In genomic region chr1:177944673-177945014, GRCh38 we compare ENCODE assay signal across 25 cellular contexts. TPM values are rescaled to one million over a fixed set of nuclear protein-coding genes. Genes with fewer than 3 reads are reported as not detected.
DNase-seq lines count a peak whose midpoint lies in the region; ATAC-seq, FAIRE-seq and TF ChIP-seq lines count a peak whose summit lies in the region.
"Had no signal": no experiment of that assay in that cellular context is flagged by ENCODE, and none has a peak within 500 bp of the region (broad histone marks: within the 10 kb centered on the region; RNA-seq: fewer than 3 reads in every experiment).

No MANE protein-coding gene starts in this region.

- no peak overlapping the region for H2BK5ac ChIP-seq in mesenchymal stem cell (ENCODE audit: low read depth, low read length, poor library complexity, severe bottlenecking)

- no peak overlapping the region for H3K14ac ChIP-seq in mesenchymal stem cell (ENCODE audit: low read length in 2 of 2)

- SMC1A ChIA-PET in GM12878 (lab: Charles Lee; ENCODE audit: uncharacterized antibody, unreplicated experiment): interaction anchor here (0.6 to 2.1 kb wide), 7 partner anchors 10 to 690 kb away, joined by 3 to 7 read pairs (median 3); no protein-coding TSS in a partner anchor

- no peak for TF ChIP-seq RAD21 in GM12878 (IDR thresholded peaks at IDR 0.05; ENCODE audit: insufficient read depth, low read depth, low read length)

- intact Hi-C loops in GM12878 (cut with micrococcal nuclease; ENCODE audit: unreplicated experiment) (loop anchor here (5.0 to 10.0 kb wide), 3 partner anchors 338 to 997 kb away; no protein-coding TSS in a partner anchor), ovary (cut with DNase I) (loop anchor here in 1 of 4 donors (5.0 kb wide), 1 partner anchor 1047 kb away; no protein-coding TSS in a partner anchor)

- H3K18ac ChIP-seq in mesenchymal stem cell (ENCODE audit: low read depth in 1 of 2, low read length in 2 of 2): no peak overlapping the region

- no peak overlapping the region for H2BK120ac ChIP-seq in mesenchymal stem cell (ENCODE audit: low read depth, low read length)

- H3K27ac ChIP-seq in GM12878 (ENCODE audit: control insufficient read depth, insufficient read depth) (no peak overlapping the region), ovary (peak overlapping the region in 1 of 2 donors; percentile 55), mesenchymal stem cell (ENCODE audit: low read length, poor library complexity, severe bottlenecking) (no peak overlapping the region)
- no peak overlapping the region for H3K27ac ChIP-seq in effector memory CD4-positive, alpha-beta T cell (ENCODE audit: insufficient read depth, low read length, poor library complexity, severe bottlenecking)
- H3K27ac ChIP-seq: PC-9, SJCRH30 had no signal

- BruUV-seq in GM12878 (replicated peaks; lab: Mats Ljungman, UMichigan): no TSS peak

- WGBS in GM12878 (ENCODE audit: insufficient coverage, insufficient replicate concordance, low lambda C conversion rate, missing lambda C conversion rate): 25% methylated on average over 3 of the region's 5 CpGs
- 11 to 23% (median 18%) methylated on average over 5 of the region's 5 CpGs for WGBS in ovary, 3 donors
- WGBS in mesenchymal stem cell: 91% methylated on average over 5 of the region's 5 CpGs

- H2AK5ac ChIP-seq in mesenchymal stem cell (ENCODE audit: low read length, severe bottlenecking): no peak overlapping the region

- H2BK15ac ChIP-seq in mesenchymal stem cell (ENCODE audit: low read depth, poor library complexity, severe bottlenecking): no peak overlapping the region

- H3K27me3 ChIP-seq in GM12878 (replicated peaks in 1 of 2; ENCODE audit: control insufficient read depth in 2 of 2, insufficient read depth in 2 of 2, low read length in 1 of 2): peaks cover 0 to 2% of the 10 kb centered on the region in 2 experiments; a peak in 1 of 4 replicates
- H3K27me3 ChIP-seq in ovary: no peaks in the 10 kb centered on the region
- no peaks in the 10 kb centered on the region for H3K27me3 ChIP-seq in effector memory CD4-positive, alpha-beta T cell (replicated peaks; ENCODE audit: control insufficient read depth, insufficient read depth, low read length, poor library complexity, severe bottlenecking)
- no peaks in the 10 kb centered on the region for H3K27me3 ChIP-seq in mesenchymal stem cell (ENCODE audit: control insufficient read depth in 1 of 2, insufficient read depth in 1 of 2, low read length in 2 of 2)
- H3K27me3 ChIP-seq: MG63 had no signal

- peaks cover 2% of the 10 kb centered on the region for H3K79me1 ChIP-seq in mesenchymal stem cell (replicated peaks; ENCODE audit: low read length, poor library complexity, severe bottlenecking)

- TF ChIP-seq POLR2A in GM12878 (IDR thresholded peaks at IDR 0.05; ENCODE audit: low read depth, low read length) (no peak), ovary (IDR thresholded peaks at IDR 0.05) (no peak)

- H3K9ac ChIP-seq in GM12878 (ENCODE audit: control insufficient read depth, insufficient read depth, low read length) (no peak overlapping the region), mesenchymal stem cell (ENCODE audit: low read length) (no peak overlapping the region)

- H3K4me1 ChIP-seq in GM12878 (ENCODE audit: control insufficient read depth, insufficient read depth, low read length) (no peaks in the 10 kb centered on the region), ovary (ENCODE audit: insufficient read depth) (peaks cover 3% of the 10 kb centered on the region), mesenchymal stem cell (ENCODE audit: control insufficient read depth, insufficient read depth, low read depth, low read length) (peaks cover 9% of the 10 kb centered on the region)
- H3K4me1 ChIP-seq in effector memory CD4-positive, alpha-beta T cell (ENCODE audit: control insufficient read depth, insufficient read depth, low read length, poor library complexity, severe bottlenecking): no peaks in the 10 kb centered on the region
- H3K4me1 ChIP-seq: SJCRH30 had no signal

- no peak for FAIRE-seq in GM12878 (lab: Jason Lieb, UNC)
- FAIRE-seq: HepG2, K562 had no signal

- H4K20me1 ChIP-seq in GM12878 (ENCODE audit: control insufficient read depth, insufficient read depth): no peaks in the 10 kb centered on the region

- H3K79me2 ChIP-seq in GM12878 (ENCODE audit: control insufficient read depth, insufficient read depth, low read length): no peaks in the 10 kb centered on the region

- ATAC-seq in GM12878 (peak; percentile 16; the same call in 2 of the 3 replicates), GM21390 (IDR thresholded peaks at IDR 0.05; ENCODE audit: unreplicated experiment) (no peak)
- ATAC-seq: HepG2, K562, Right ventricle myocardium inferior, SK-N-SH treated with all-trans-retinoic acid at 6 μM for 48 hours had no signal

- no peak overlapping the region for H4K91ac ChIP-seq in mesenchymal stem cell (ENCODE audit: low read length)

- CTCF ChIA-PET in GM12878 (lab: Yijun Ruan, JAX): interaction anchor here (0.6 to 2.4 kb wide), 10 partner anchors 13 to 1569 kb away, joined by 3 to 14 read pairs (median 3); no protein-coding TSS in a partner anchor

- H2BK12ac ChIP-seq in mesenchymal stem cell (ENCODE audit: low read length in 2 of 2): no peak overlapping the region

- in situ Hi-C loops in GM12878 (cut with MboI): loop anchor here (10.0 kb wide), 3 partner anchors 250 to 1050 kb away; no protein-coding TSS in a partner anchor

- H4K8ac ChIP-seq in mesenchymal stem cell (ENCODE audit: low read length): no peak overlapping the region

- H3K23ac ChIP-seq in mesenchymal stem cell (ENCODE audit: low read length in 2 of 2): no peak overlapping the region

- no peak overlapping the region for H3K4ac ChIP-seq in mesenchymal stem cell (ENCODE audit: low read depth in 1 of 2, low read length in 2 of 2)

- H3K9me3 ChIP-seq in GM12878 (replicated peaks; ENCODE audit: control insufficient read depth, insufficient read depth, low read length) (no peaks in the 10 kb centered on the region), ovary (no peaks in the 10 kb centered on the region), mesenchymal stem cell (ENCODE audit: control insufficient read depth, low read length) (no peaks in the 10 kb centered on the region)
- H3K9me3 ChIP-seq in effector memory CD4-positive, alpha-beta T cell (ENCODE audit: control insufficient read depth, low read length): no peaks in the 10 kb centered on the region
- H3K9me3 ChIP-seq: MG63, SJCRH30 had no signal

- TF ChIP-seq CTCF in GM12878 (IDR thresholded peaks at IDR 0.05 in 2 of 3, conservative IDR thresholded peaks at IDR 0.05 in 1 of 3; ENCODE audit: control insufficient read depth in 2 of 3, extremely low read depth in 1 of 3, insufficient read depth in 1 of 3, low read depth in 3 of 3, low read length in 3 of 3): no peak
- TF ChIP-seq CTCF in ovary (IDR thresholded peaks at IDR 0.05): no peak

- no peaks in the 10 kb centered on the region for H3K36me3 ChIP-seq in GM12878 (ENCODE audit: control insufficient read depth in 2 of 2, insufficient read depth in 2 of 2, low read length in 1 of 2)
- no peaks in the 10 kb centered on the region for H3K36me3 ChIP-seq in ovary
- no peaks in the 10 kb centered on the region for H3K36me3 ChIP-seq in effector memory CD4-positive, alpha-beta T cell (ENCODE audit: control insufficient read depth, insufficient read depth, low read length)
- H3K36me3 ChIP-seq in mesenchymal stem cell (ENCODE audit: control insufficient read depth in 1 of 2, insufficient read depth in 2 of 2, low read depth in 1 of 2, low read length in 2 of 2): peaks cover 36 to 63% of the 10 kb centered on the region in 2 experiments
- H3K36me3 ChIP-seq: MG63, SJCRH30 had no signal

- RAD21 ChIA-PET in GM12878 (lab: Charles Lee; ENCODE audit: unreplicated experiment): interaction anchor here (0.8 to 2.3 kb wide), 8 partner anchors 10 to 1045 kb away, joined by 3 to 12 read pairs (median 4); no protein-coding TSS in a partner anchor

- no peak overlapping the region for H3K4me3 ChIP-seq in GM12878
- H3K4me3 ChIP-seq in ovary: no peak overlapping the region
- H3K4me3 ChIP-seq in effector memory CD4-positive, alpha-beta T cell (ENCODE audit: insufficient read depth, low read depth, low read length, poor library complexity, severe bottlenecking): no peak overlapping the region
- H3K4me3 ChIP-seq in mesenchymal stem cell (ENCODE audit: insufficient read depth in 1 of 2, low read depth in 1 of 2, low read length in 2 of 2): no peak overlapping the region
- H3K4me3 ChIP-seq: K562, MG63, PC-9, SJCRH30 had no signal

- TF ChIP-seq EP300 in GM12878 (IDR thresholded peaks at IDR 0.05; ENCODE audit: borderline replicate concordance in 1 of 2, control insufficient read depth in 1 of 2, low read depth in 2 of 2, low read length in 2 of 2): no peak
- TF ChIP-seq EP300 in ovary (IDR thresholded peaks at IDR 0.05): no peak

- H2AFZ ChIP-seq in GM12878 (ENCODE audit: control insufficient read depth, low read depth, low read length): no peak overlapping the region
- no peak overlapping the region for H2AFZ ChIP-seq in mesenchymal stem cell (ENCODE audit: low read depth, low read length)
- H2AFZ ChIP-seq: PC-9 had no signal

- H3K4me2 ChIP-seq in GM12878 (ENCODE audit: control insufficient read depth, insufficient read depth): no peak overlapping the region
- no peak overlapping the region for H3K4me2 ChIP-seq in mesenchymal stem cell (ENCODE audit: low read length, poor library complexity, severe bottlenecking)
- H3K4me2 ChIP-seq: PC-9 had no signal

- DNase-seq in GM12878 (ENCODE audit: low read depth, low spot score) (no peak), left kidney (ENCODE audit: low read depth, low spot score) (peak; percentile 91), ovary (peak; percentile 60 to 78 (median 77)), foreskin melanocyte (no peak), mesenchymal stem cell (no peak)
- DNase-seq in effector memory CD4-positive, alpha-beta T cell: no peak
- DNase-seq: C1 segment of cervical spinal cord; CD4-positive, alpha-beta memory T cell; COR-L47; DMS53; H7; MG63; NCI-H1105 treated with DMSO at 0.1 percent for 48 hours; NCI-H146; NCI-H1930; NCI-H2107; NCI-H446 treated with DMSO at 0.1 percent for 48 hours; NCI-H526; PC-9; SJCRH30 had no signal

- POLR2A ChIA-PET in GM12878 (lab: Charles Lee): no interaction called here

RNA-seq across cellular contexts. Expression of gene SEC16B, which starts 25.2 kb away (rescaled TPM):
- 0.27 TPM in 1 of 2 replicates, not detected in the other for total RNA-seq in GM12878 (2013; cell fraction: nucleolus; rRNA removed)
- total RNA-seq in GM12878 (2014; rRNA removed) (0.17 and 0.38 TPM in 2 replicates), GM12878 (2014; rRNA removed; fragmentation: Illumina TruSeq; extraction: Trizol) (0.13 and 0.14 TPM in 2 replicates), GM12878 (2021) (0.10 and 0.21 TPM in 2 replicates), ovary (1 to 10 TPM; 1.6 to 5.1 (median 3.0) TPM)
- not detected for polyA plus RNA-seq in GM12878 (2011; ENCODE audit: low read depth)
- polyA plus RNA-seq in GM12878 (2011; rRNA removed) (0.94 and 1.7 TPM in 2 replicates), GM12878 (2014; fragmentation: Illumina TruSeq; extraction: Trizol) (0.08 and 0.18 TPM in 2 replicates), GM12878 (2014; fragmentation: Nextera tagmentation; extraction: Ambion mirVana) (not detected), GM12878 (2014; rRNA removed) (0.22 and 0.38 TPM in 2 replicates), GM12878 (2016; fragmentation: Nextera tagmentation; extraction: Ambion mirVana) (under 1 TPM; 0.11 to 0.18 TPM), ovary (1 to 10 TPM; 2.9 to 3.1 TPM)
- polyA plus RNA-seq in GM12878 (2011; cell fraction: cytosol; rRNA removed): 1.1 and 1.2 TPM in 2 replicates
- polyA plus RNA-seq in GM12878 (2011; cell fraction: nucleus; rRNA removed): 3.0 TPM in 2 replicates
- not detected in 2 replicates for polyA plus RNA-seq in GM12878 (2012)
- polyA minus RNA-seq in GM12878 (2011; rRNA and poly(A)+ RNA removed): 0.57 and 0.80 TPM in 2 replicates
- polyA minus RNA-seq in GM12878 (2011; cell fraction: cytosol; rRNA and poly(A)+ RNA removed): 0.42 and 0.67 TPM in 2 replicates
- 1.6 and 1.9 TPM in 2 replicates for polyA minus RNA-seq in GM12878 (2011; cell fraction: nucleus; rRNA and poly(A)+ RNA removed)
- 1.3 TPM for polyA plus RNA-seq in mesenchymal stem cell (2013, experiment 1 of 2)
- polyA plus RNA-seq in mesenchymal stem cell (2013, experiment 2 of 2): 1.8 TPM
- total RNA-seq: CD4-positive, alpha-beta memory T cell; K562 had no signal
- polyA plus RNA-seq: CD4-positive, alpha-beta memory T cell; K562 had no signal

Comparison
In these comparisons a context has a peak if more than half of its experiments do, and no peak if none do; other contexts are left out.
1. DNase-seq: peak in left kidney (single experiment) and ovary (5 of 5); none in GM12878 (single experiment), effector memory CD4-positive, alpha-beta T cell (0 of 3), foreskin melanocyte (single experiment) and mesenchymal stem cell (single experiment).